Comparison of ENCODE assay signal across 12 cellular contexts in genomic region chr15:101773496-101774100, GRCh38. TPM values are rescaled to one million over a fixed set of nuclear protein-coding genes. Genes with fewer than 3 reads are reported as not detected.
DNase-seq lines count a peak whose midpoint lies in the region; ATAC-seq, FAIRE-seq and TF ChIP-seq lines count a peak whose summit lies in the region.
"Had no signal": no experiment of that assay in that cellular context is flagged by ENCODE, and none has a peak within 500 bp of the region (broad histone marks: within the 10 kb centered on the region; RNA-seq: fewer than 3 reads in every experiment).

No MANE protein-coding gene starts in this region.

- H3K27me3 ChIP-seq in DND-41 (ENCODE audit: insufficient read depth, low read length, poor library complexity) (peaks cover 3% of the 10 kb centered on the region), gastroesophageal sphincter (peaks cover 11% of the 10 kb centered on the region), suprapubic skin (no peaks in the 10 kb centered on the region)

- TF ChIP-seq EP300 in A549 (IDR thresholded peaks at IDR 0.05): no peak
- TF ChIP-seq EP300 in gastroesophageal sphincter (IDR thresholded peaks at IDR 0.05): no peak
- no peak for TF ChIP-seq EP300 in suprapubic skin (IDR thresholded peaks at IDR 0.05)

- H2AFZ ChIP-seq in DND-41 (ENCODE audit: low read depth, low read length): no peak overlapping the region

- H3K4me3 ChIP-seq in A549 (no peak overlapping the region), DND-41 (ENCODE audit: low read depth in 1 of 2, low read length in 2 of 2) (no peak overlapping the region), coronary artery (no peak overlapping the region), gastroesophageal sphincter (no peak overlapping the region), suprapubic skin (no peak overlapping the region)

- no peaks in the 10 kb centered on the region for H4K20me1 ChIP-seq in DND-41 (ENCODE audit: insufficient read depth, low read length)

- WGBS in A549 (ENCODE audit: missing lambda C conversion rate): 23% methylated on average over 7 of the region's 7 CpGs
- 40% methylated on average over 1 to 2 of the region's 7 CpGs for WGBS in gastroesophageal sphincter (ENCODE audit: low coverage in 1 of 2), 2 donors
- 59% methylated on average over 5 of the region's 7 CpGs for WGBS in suprapubic skin

- peak in 1 of 2 experiments; percentile 18 for DNase-seq in A549 (ENCODE audit: low read depth in 1 of 2, low spot score in 1 of 2)
- DNase-seq in DND-41: no peak
- peak; percentile 49 for DNase-seq in NCI-H146 treated with DMSO at 0.1 percent for 48 hours (lab: John Stamatoyannopoulos, UW; ENCODE audit: unreplicated experiment)
- DNase-seq in coronary artery (ENCODE audit: low spot score): peak; percentile 36
- DNase-seq in activated CD8-positive, alpha-beta memory T cell treated with anti-CD3 and anti-CD28 coated beads, Interleukin-2, amount 10 ng/mL, durations not matched to agents 7 days and 5 days: no peak
- no peak for DNase-seq in suprapubic skin (ENCODE audit: low spot score in 2 of 2)
- DNase-seq in NK-92 treated with Interleukin-12 subunit alpha and Interleukin-12 subunit beta, amount 100 ng/mL, for 24 hours (lab: John Stamatoyannopoulos, UW): no peak

- no peaks in the 10 kb centered on the region for H3K36me3 Mint-ChIP-seq in activated CD8-positive, alpha-beta memory T cell treated with anti-CD3 and anti-CD28 coated beads, Interleukin-2, amount 10 ng/mL, durations not matched to agents 7 days and 5 days

- CTCF ChIA-PET in A549 (lab: Yijun Ruan, JAX): interaction anchor here (1.0 kb wide), 1 partner anchor 59 kb away, joined by 3 read pairs; no protein-coding TSS in a partner anchor
- CTCF ChIA-PET in activated CD8-positive, alpha-beta memory T cell treated with anti-CD3 and anti-CD28 coated beads, Interleukin-2, amount 10 ng/mL, durations not matched to agents 7 days and 5 days (lab: Charles Lee): no interaction called here

- TF ChIP-seq POLR2A in A549 (IDR thresholded peaks at IDR 0.05; ENCODE audit: low read length) (no peak), gastroesophageal sphincter (IDR thresholded peaks at IDR 0.05) (no peak), suprapubic skin (IDR thresholded peaks at IDR 0.05) (no peak)

- H3K4me2 ChIP-seq in A549 (no peak overlapping the region), DND-41 (ENCODE audit: insufficient read depth, low read length) (no peak overlapping the region)

- H3K9me3 ChIP-seq in A549 (no peaks in the 10 kb centered on the region), DND-41 (ENCODE audit: insufficient read depth, low read length, severe bottlenecking) (no peaks in the 10 kb centered on the region), gastroesophageal sphincter (no peaks in the 10 kb centered on the region), suprapubic skin (no peaks in the 10 kb centered on the region)

- H3K4me1 ChIP-seq in A549 (no peaks in the 10 kb centered on the region), DND-41 (ENCODE audit: insufficient read depth, low read length) (no peaks in the 10 kb centered on the region), gastroesophageal sphincter (no peaks in the 10 kb centered on the region), suprapubic skin (no peaks in the 10 kb centered on the region)

- H3K4me3 Mint-ChIP-seq in activated CD8-positive, alpha-beta memory T cell treated with anti-CD3 and anti-CD28 coated beads, Interleukin-2, amount 10 ng/mL, durations not matched to agents 7 days and 5 days: no peak overlapping the region

- no peaks in the 10 kb centered on the region for H3K9me3 Mint-ChIP-seq in activated CD8-positive, alpha-beta memory T cell treated with anti-CD3 and anti-CD28 coated beads, Interleukin-2, amount 10 ng/mL, durations not matched to agents 7 days and 5 days (ENCODE audit: low read depth)

- no peak overlapping the region for H3K27ac Mint-ChIP-seq in activated CD8-positive, alpha-beta memory T cell treated with anti-CD3 and anti-CD28 coated beads, Interleukin-2, amount 10 ng/mL, durations not matched to agents 7 days and 5 days

- H3K36me3 ChIP-seq in DND-41 (ENCODE audit: insufficient read depth, low read length) (no peaks in the 10 kb centered on the region), gastroesophageal sphincter (peaks cover 0 to 6% of the 10 kb centered on the region in 2 donors), suprapubic skin (no peaks in the 10 kb centered on the region)

- no peaks in the 10 kb centered on the region for H3K27me3 Mint-ChIP-seq in activated CD8-positive, alpha-beta memory T cell treated with anti-CD3 and anti-CD28 coated beads, Interleukin-2, amount 10 ng/mL, durations not matched to agents 7 days and 5 days

- POLR2A ChIA-PET in A549 (lab: Yijun Ruan, JAX): no interaction called here

- peak; percentile 38 to 61; a peak in 4 of 5 replicates for TF ChIP-seq RAD21 in A549 (conservative IDR thresholded peaks at IDR 0.05 in 1 of 2, IDR thresholded peaks at IDR 0.05 in 1 of 2)

- no peaks in the 10 kb centered on the region for H3K4me1 Mint-ChIP-seq in activated CD8-positive, alpha-beta memory T cell treated with anti-CD3 and anti-CD28 coated beads, Interleukin-2, amount 10 ng/mL, durations not matched to agents 7 days and 5 days

- H3K9ac ChIP-seq in DND-41 (ENCODE audit: low read depth, low read length): no peak overlapping the region

- ATAC-seq in A549 (0 out of 6 replicates have a peak, but pooled peaks of 1 of the 2 experiments have one; percentile 13), DND-41 (ENCODE audit: insufficient read depth, low read depth) (no peak), gastroesophageal sphincter (no peak)
- ATAC-seq in activated CD8-positive, alpha-beta memory T cell treated with anti-CD3 and anti-CD28 coated beads, Interleukin-2, amount 10 ng/mL, durations not matched to agents 7 days and 5 days: no peak

- FAIRE-seq in A549 (lab: Jason Lieb, UNC): no peak
- FAIRE-seq: islet of Langerhans had no signal

- TF ChIP-seq CTCF in A549 (IDR thresholded peaks at IDR 0.05) (no peak; the same call in 2 of the 3 replicates), DND-41 (IDR thresholded peaks at IDR 0.05; ENCODE audit: borderline replicate concordance, extremely low read depth, low read length, poor library complexity, severe bottlenecking) (peak; percentile 48), coronary artery (IDR thresholded peaks at IDR 0.05) (no peak), gastroesophageal sphincter (IDR thresholded peaks at IDR 0.05) (no peak), suprapubic skin (IDR thresholded peaks at IDR 0.05) (no peak)

- H3K27ac ChIP-seq in A549 (no peak overlapping the region), DND-41 (ENCODE audit: low read length) (no peak overlapping the region), coronary artery (no peak overlapping the region), gastroesophageal sphincter (no peak overlapping the region), suprapubic skin (no peak overlapping the region)

- no peaks in the 10 kb centered on the region for H3K79me2 ChIP-seq in DND-41 (ENCODE audit: insufficient read depth, low read length)

TF ChIP-seq in A549, 52 proteins besides CTCF, POLR2A, EP300 and RAD21:
- TF ChIP-seq, protein P1, sequence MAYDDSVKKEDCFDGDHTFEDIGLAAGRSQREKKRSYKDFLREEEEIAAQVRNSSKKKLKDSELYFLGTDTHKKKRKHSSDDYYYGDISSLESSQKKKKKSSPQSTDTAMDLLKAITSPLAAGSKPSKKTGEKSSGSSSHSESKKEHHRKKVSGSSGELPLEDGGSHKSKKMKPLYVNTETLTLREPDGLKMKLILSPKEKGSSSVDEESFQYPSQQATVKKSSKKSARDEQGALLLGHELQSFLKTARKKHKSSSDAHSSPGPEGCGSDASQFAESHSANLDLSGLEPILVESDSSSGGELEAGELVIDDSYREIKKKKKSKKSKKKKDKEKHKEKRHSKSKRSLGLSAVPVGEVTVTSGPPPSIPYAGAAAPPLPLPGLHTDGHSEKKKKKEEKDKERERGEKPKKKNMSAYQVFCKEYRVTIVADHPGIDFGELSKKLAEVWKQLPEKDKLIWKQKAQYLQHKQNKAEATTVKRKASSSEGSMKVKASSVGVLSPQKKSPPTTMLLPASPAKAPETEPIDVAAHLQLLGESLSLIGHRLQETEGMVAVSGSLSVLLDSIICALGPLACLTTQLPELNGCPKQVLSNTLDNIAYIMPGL (CRISPR knock-in tag; IDR thresholded peaks at IDR 0.05; ENCODE audit: borderline replicate concordance): no peak
- TF ChIP-seq HOXB5 (CRISPR knock-in tag; IDR thresholded peaks at IDR 0.05) (no peak), CBX8 (IDR thresholded peaks at IDR 0.05) (no peak), ZFP36 (IDR thresholded peaks at IDR 0.05; ENCODE audit: borderline replicate concordance, partially characterized antibody) (no peak), EHMT2 (IDR thresholded peaks at IDR 0.05; ENCODE audit: low read depth) (no peak)

RNA-seq across cellular contexts. Expression of gene OR4F6, which starts 29.7 kb away (rescaled TPM):
- polyA plus RNA-seq in A549 (2011; rRNA removed): not detected in 2 replicates
- polyA plus RNA-seq in A549 (2012; cell fraction: cytosol; rRNA removed): not detected in 2 replicates
- polyA plus RNA-seq in A549 (2012; cell fraction: nucleus; rRNA removed): not detected in 2 replicates
- polyA plus RNA-seq in A549 (2017; fragmentation: RNase III; extraction: RNeasy Plus Mini Kit Qiagen cat#74134 plus additional on column Dnase treatment): not detected in 3 replicates
- not detected in 2 replicates for polyA minus RNA-seq in A549 (2011; rRNA and poly(A)+ RNA removed)
- not detected for total RNA-seq in gastroesophageal sphincter
- total RNA-seq in activated CD8-positive, alpha-beta memory T cell treated with anti-CD3 and anti-CD28 coated beads, Interleukin-2, amount 10 ng/mL, durations not matched to agents 7 days and 5 days: not detected
- total RNA-seq in suprapubic skin: not detected
- total RNA-seq: Daoy, dermis microvascular lymphatic vessel endothelial cell, RPMI7951 had no signal

RNA-seq across cellular contexts. Expression of gene OR4F15, which starts 38.4 kb away (rescaled TPM):
- polyA plus RNA-seq in A549 (2011; rRNA removed) (not detected in 2 replicates), A549 (2017; fragmentation: RNase III; extraction: RNeasy Plus Mini Kit Qiagen cat#74134 plus additional on column Dnase treatment) (not detected in 3 replicates)
- polyA plus RNA-seq in A549 (2012; cell fraction: cytosol; rRNA removed): not detected in 2 replicates
- not detected in 2 replicates for polyA plus RNA-seq in A549 (2012; cell fraction: nucleus; rRNA removed)
- not detected in 2 replicates for polyA minus RNA-seq in A549 (2011; rRNA and poly(A)+ RNA removed)
- total RNA-seq in gastroesophageal sphincter (not detected), suprapubic skin (under 1 TPM in 1 of 4 donors, not detected in 3; 0.25 TPM)
- not detected for total RNA-seq in activated CD8-positive, alpha-beta memory T cell treated with anti-CD3 and anti-CD28 coated beads, Interleukin-2, amount 10 ng/mL, durations not matched to agents 7 days and 5 days
- total RNA-seq: Daoy, dermis microvascular lymphatic vessel endothelial cell had no signal

RNA-seq across cellular contexts. Expression of gene TARS3, which starts 49.3 kb away (rescaled TPM):
- polyA plus RNA-seq in A549 (2011; rRNA removed) (6.7 and 6.8 TPM in 2 replicates), A549 (2017; fragmentation: RNase III; extraction: RNeasy Plus Mini Kit Qiagen cat#74134 plus additional on column Dnase treatment) (9.5 to 11.2 TPM (median 10.1 TPM) in 3 replicates)
- polyA plus RNA-seq in A549 (2012; cell fraction: cytosol; rRNA removed): 2.6 and 3.0 TPM in 2 replicates
- 2.3 and 2.5 TPM in 2 replicates for polyA plus RNA-seq in A549 (2012; cell fraction: nucleus; rRNA removed)
- polyA minus RNA-seq in A549 (2011; rRNA and poly(A)+ RNA removed): 4.4 and 4.7 TPM in 2 replicates
- total RNA-seq in gastroesophageal sphincter (10 to 100 TPM; 19.2 to 49.0 (median 26.7) TPM), suprapubic skin (10 to 100 TPM in 3 of 4 donors, 1 to 10 TPM in 1; 5.4 to 19.3 (median 12.3) TPM)
- total RNA-seq in activated CD8-positive, alpha-beta memory T cell treated with anti-CD3 and anti-CD28 coated beads, Interleukin-2, amount 10 ng/mL, durations not matched to agents 7 days and 5 days: 10 to 100 TPM in 1 of 2 experiments, 1 to 10 TPM in 1; 8.1 to 11.8 TPM

Comparison
In these comparisons a context has a peak if more than half of its experiments do, and no peak if none do; other contexts are left out.
1. DNase-seq: peak in NCI-H146 treated with DMSO at 0.1 percent for 48 hours (single experiment) and coronary artery (single experiment); none in DND-41 (single experiment), activated CD8-positive, alpha-beta memory T cell treated with anti-CD3 and anti-CD28 coated beads, Interleukin-2, amount 10 ng/mL, durations not matched to agents 7 days and 5 days (single experiment), suprapubic skin (0 of 2) and NK-92 treated with Interleukin-12 subunit alpha and Interleukin-12 subunit beta, amount 100 ng/mL, for 24 hours (single experiment).